Comparison of ENCODE assay signal across 10 cellular contexts in the genomic region with DNA sequence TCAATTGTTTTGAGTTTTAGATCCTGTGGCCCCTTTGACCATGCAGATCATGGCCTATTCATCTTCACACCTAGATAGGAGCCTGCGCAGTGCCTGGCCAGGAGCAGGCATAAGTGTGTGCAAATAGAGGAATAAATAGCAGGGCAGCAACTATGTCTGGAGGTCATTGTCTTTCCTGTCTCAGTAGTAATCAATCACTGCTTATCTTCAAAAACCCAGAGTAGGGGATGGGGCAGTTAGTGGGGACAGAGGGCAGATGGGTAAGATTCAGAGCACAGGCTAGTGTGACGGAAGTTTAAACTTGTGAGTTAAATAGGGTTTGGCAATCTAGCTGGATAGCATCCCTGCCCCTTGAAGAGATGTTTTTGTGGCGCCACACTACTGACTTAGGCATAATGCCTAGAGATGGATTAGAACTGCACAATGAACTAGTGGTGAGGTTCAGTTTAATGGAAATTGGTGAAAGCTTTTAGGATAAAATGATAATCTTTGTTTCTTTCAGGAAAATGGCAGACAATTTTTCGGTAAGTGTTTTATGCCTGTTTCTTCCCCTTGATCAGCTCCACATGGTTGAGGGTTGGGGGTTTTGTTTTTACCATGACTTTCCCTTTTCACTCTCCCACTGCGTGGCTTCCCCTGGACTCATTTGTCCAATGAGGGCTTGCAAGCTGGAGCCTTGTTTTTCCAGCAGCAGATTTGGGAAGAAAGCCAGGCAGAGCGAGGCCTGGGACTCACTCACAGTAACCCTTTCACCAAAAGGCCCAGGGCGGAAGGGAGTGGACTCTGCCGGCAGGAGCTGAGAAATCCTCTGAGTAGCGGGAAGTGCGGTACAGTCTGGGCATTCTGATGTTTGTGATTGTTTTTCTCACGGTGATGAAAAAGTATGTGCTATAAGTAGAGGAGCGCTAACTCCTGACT. TPM values are rescaled to one million over a fixed set of nuclear protein-coding genes. Genes with fewer than 3 reads are reported as not detected.
DNase-seq lines count a peak whose midpoint lies in the region; ATAC-seq, FAIRE-seq and TF ChIP-seq lines count a peak whose summit lies in the region.
"Had no signal": no experiment of that assay in that cellular context is flagged by ENCODE, and none has a peak within 500 bp of the region (broad histone marks: within the 10 kb centered on the region; RNA-seq: fewer than 3 reads in every experiment).

No MANE protein-coding gene starts in this region.

- H3K4me2 ChIP-seq in MM.1S (ENCODE audit: low read depth, low read length), result no peak overlapping the region

- 59 to 71% methylated on average over 12 of the region's 12 CpGs for WGBS in sigmoid colon, 2 donors

- no peak for FAIRE-seq in urothelium cell line (lab: Jason Lieb, UNC)

- H3F3A ChIP-seq in MM.1S (ENCODE audit: insufficient read depth, low read length), result no peaks in the 10 kb centered on the region

- TF ChIP-seq CTCF in sigmoid colon (IDR thresholded peaks at IDR 0.05) (no peak), MM.1S (IDR thresholded peaks at IDR 0.05; ENCODE audit: low read length) (no peak)

- H3K4me3 ChIP-seq in sigmoid colon (peak overlapping the region in 3 of 4 donors; percentile 15 to 19 (median 18)), MM.1S (ENCODE audit: low read length) (no peak overlapping the region)

- H3K27ac ChIP-seq in sigmoid colon, result peak overlapping the region; percentile 67 to 75 (median 71)
- no peak overlapping the region for H3K27ac ChIP-seq in MM.1S (ENCODE audit: low read length)

- DNase-seq in EH (ENCODE audit: low read depth) (peak; percentile 91), cerebellar cortex (ENCODE audit: low spot score) (peak; percentile 22), hypothalamus (lab: John Stamatoyannopoulos, UW) (peak in 43 of 51 donors; percentile 9 to 78 (median 56)), sigmoid colon (peak; percentile 91), urothelium cell line (ENCODE audit: low spot score) (no peak), MM.1S (no peak)
- DNase-seq in activated effector memory CD4-positive, alpha-beta T cell treated with Interleukin-2 at 50 U/mL for 16 hours, result no peak
- DNase-seq: activated CD4-positive, alpha-beta memory T cell treated with anti-CD3 and anti-CD28 coated beads, Interleukin-2, amount 10 ng/mL, durations not matched to agents 7 days and 5 days; NCI-H748 treated with DMSO at 0.1 percent for 48 hours had no signal

- H4K20me1 ChIP-seq in MM.1S (ENCODE audit: insufficient read depth, low read length), result no peaks in the 10 kb centered on the region

- no peak for TF ChIP-seq POLR2A in sigmoid colon (IDR thresholded peaks at IDR 0.05)

- H3K9me3 ChIP-seq in sigmoid colon (no peaks in the 10 kb centered on the region), MM.1S (replicated peaks; ENCODE audit: insufficient read depth, low read length) (no peaks in the 10 kb centered on the region)

- H3K79me2 ChIP-seq in MM.1S (ENCODE audit: low read length), result no peaks in the 10 kb centered on the region

- H3K9ac ChIP-seq in MM.1S (ENCODE audit: low read length), result no peak overlapping the region

- no peak overlapping the region for H2AFZ ChIP-seq in MM.1S (ENCODE audit: low read length)

- intact Hi-C loops in sigmoid colon (cut with DNase I), result no loop called here

- no peaks in the 10 kb centered on the region for H3K9me2 ChIP-seq in MM.1S (replicated peaks; ENCODE audit: insufficient read depth, low read length)

- no peak for TF ChIP-seq EP300 in sigmoid colon (IDR thresholded peaks at IDR 0.05)

- ATAC-seq in HG02642 (IDR thresholded peaks at IDR 0.05; ENCODE audit: poor library complexity, unreplicated experiment), result no peak

- H3K4me1 ChIP-seq in sigmoid colon (peaks cover 0 to 49% (median 48%) of the 10 kb centered on the region in 4 donors), MM.1S (ENCODE audit: low read length) (no peaks in the 10 kb centered on the region)

- H3K27me3 ChIP-seq in sigmoid colon, result no peaks in the 10 kb centered on the region
- no peaks in the 10 kb centered on the region for H3K27me3 ChIP-seq in MM.1S (replicated peaks; ENCODE audit: insufficient read depth, low read length)

- peaks cover 6 to 43% (median 27%) of the 10 kb centered on the region in 4 donors for H3K36me3 ChIP-seq in sigmoid colon
- no peaks in the 10 kb centered on the region for H3K36me3 ChIP-seq in MM.1S (replicated peaks; ENCODE audit: insufficient read depth, low read length)

RNA-seq across cellular contexts. Expression of a gene that starts 8.1 kb away (rescaled TPM):
- total RNA-seq in sigmoid colon, result 100 to 1,000 TPM; 235 to 249 (median 240) TPM
- polyA plus RNA-seq in sigmoid colon, result 1,000 to 10,000 TPM; 1,713 to 4,129 (median 2,701) TPM

RNA-seq across cellular contexts. Expression of a gene that starts 54.3 kb away (rescaled TPM):
- total RNA-seq in sigmoid colon, result under 1 TPM in 3 of 4 donors, not detected in 1; 0.16 to 0.71 (median 0.41) TPM
- polyA plus RNA-seq in sigmoid colon, result 10 to 100 TPM in 1 of 3 donors, 1 to 10 TPM in 2; 1.2 to 11.0 (median 3.0) TPM

Comparison
In these comparisons a context has a peak if more than half of its experiments do, and no peak if none do; other contexts are left out.
1. DNase-seq: peak in EH (single experiment), cerebellar cortex (single experiment), hypothalamus (43 of 51) and sigmoid colon (single experiment); none in urothelium cell line (single experiment), activated effector memory CD4-positive, alpha-beta T cell treated with Interleukin-2 at 50 U/mL for 16 hours (single experiment) and MM.1S (single experiment).